ENCODE assay signal across 1 cellular context in the genomic region with DNA sequence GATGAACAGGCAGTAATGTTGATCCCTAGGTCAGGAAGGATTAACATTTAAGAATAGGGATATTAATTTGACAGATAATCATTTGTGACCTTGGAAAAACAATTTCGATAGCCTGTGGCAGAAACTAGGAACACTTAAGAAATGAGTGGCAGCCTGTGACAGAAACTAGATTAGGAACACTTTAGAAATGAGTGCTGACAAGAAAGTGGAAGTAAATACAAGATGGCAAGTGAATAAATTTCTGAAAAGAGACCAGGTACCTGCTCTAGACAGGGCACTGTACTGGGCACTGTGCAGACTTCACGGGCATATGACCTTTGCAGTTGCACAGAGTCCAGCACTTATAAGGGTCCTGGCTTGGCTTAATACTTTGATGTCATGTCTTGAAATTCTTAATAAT.
TF ChIP-seq lines count a peak whose summit lies in the region.

No MANE protein-coding gene starts in this region.

TF ChIP-seq in GM23338, 12 proteins besides CTCF, POLR2A, EP300 and RAD21 (continued from another document):
- TF ChIP-seq REST (IDR thresholded peaks at IDR 0.05; ENCODE audit: unreplicated experiment) (no peak), NANOG (IDR thresholded peaks at IDR 0.05; ENCODE audit: borderline replicate concordance) (no peak)
- TF ChIP-seq, protein P1, sequence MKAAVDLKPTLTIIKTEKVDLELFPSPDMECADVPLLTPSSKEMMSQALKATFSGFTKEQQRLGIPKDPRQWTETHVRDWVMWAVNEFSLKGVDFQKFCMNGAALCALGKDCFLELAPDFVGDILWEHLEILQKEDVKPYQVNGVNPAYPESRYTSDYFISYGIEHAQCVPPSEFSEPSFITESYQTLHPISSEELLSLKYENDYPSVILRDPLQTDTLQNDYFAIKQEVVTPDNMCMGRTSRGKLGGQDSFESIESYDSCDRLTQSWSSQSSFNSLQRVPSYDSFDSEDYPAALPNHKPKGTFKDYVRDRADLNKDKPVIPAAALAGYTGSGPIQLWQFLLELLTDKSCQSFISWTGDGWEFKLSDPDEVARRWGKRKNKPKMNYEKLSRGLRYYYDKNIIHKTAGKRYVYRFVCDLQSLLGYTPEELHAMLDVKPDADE (IDR thresholded peaks at IDR 0.05): no peak
